ENCODE assay signal across 18 cellular contexts in genomic region chr5:10233011-10233410, GRCh38.
"Had no signal": no experiment of that assay in that cellular context is flagged by ENCODE, and none has a peak within 500 bp of the region (broad histone marks: within the 10 kb centered on the region; RNA-seq: fewer than 3 reads in every experiment).

No MANE protein-coding gene starts in this region.

- H3K4me1 ChIP-seq: breast epithelium, gastroesophageal sphincter, left lung had no signal

- H3K27ac Mint-ChIP-seq: activated B cell treated with CpG ODN at 0.5 μM for 24 hours; activated CD4-positive, alpha-beta memory T cell treated with anti-CD3 and anti-CD28 coated beads, Interleukin-2, amount 10 ng/mL, durations not matched to agents 7 days and 5 days; activated naive CD4-positive, alpha-beta T cell treated with anti-CD3 and anti-CD28 coated beads, Interleukin-2, amount 10 ng/mL, durations not matched to agents 7 days and 5 days; activated naive CD8-positive, alpha-beta T cell treated with anti-CD3 and anti-CD28 coated beads, Interleukin-2, amount 50 U/mL, for 24 hours; nephron; progenitor cell of endocrine pancreas had no signal

- H3K27ac ChIP-seq: breast epithelium, gastroesophageal sphincter, heart right ventricle, left lung had no signal

- ATAC-seq: activated naive CD8-positive, alpha-beta T cell treated with anti-CD3 and anti-CD28 coated beads, Interleukin-2, amount 50 U/mL, for 24 hours; gastroesophageal sphincter; heart right ventricle had no signal

- H3K9me3 Mint-ChIP-seq: activated B cell treated with CpG ODN at 0.5 μM for 24 hours; activated CD4-positive, alpha-beta memory T cell treated with anti-CD3 and anti-CD28 coated beads, Interleukin-2, amount 10 ng/mL, durations not matched to agents 7 days and 5 days; activated naive CD4-positive, alpha-beta T cell treated with anti-CD3 and anti-CD28 coated beads, Interleukin-2, amount 10 ng/mL, durations not matched to agents 7 days and 5 days; activated naive CD8-positive, alpha-beta T cell treated with anti-CD3 and anti-CD28 coated beads, Interleukin-2, amount 50 U/mL, for 24 hours; nephron had no signal

- H3K4me3 Mint-ChIP-seq: activated B cell treated with CpG ODN at 0.5 μM for 24 hours; activated CD4-positive, alpha-beta memory T cell treated with anti-CD3 and anti-CD28 coated beads, Interleukin-2, amount 10 ng/mL, durations not matched to agents 7 days and 5 days; activated naive CD4-positive, alpha-beta T cell treated with anti-CD3 and anti-CD28 coated beads, Interleukin-2, amount 10 ng/mL, durations not matched to agents 7 days and 5 days; activated naive CD8-positive, alpha-beta T cell treated with anti-CD3 and anti-CD28 coated beads, Interleukin-2, amount 50 U/mL, for 24 hours; nephron had no signal

- H3K27me3 ChIP-seq: breast epithelium, gastroesophageal sphincter, heart right ventricle, left lung had no signal

- H3K9me3 ChIP-seq: breast epithelium, gastroesophageal sphincter, heart right ventricle, left lung had no signal

- DNase-seq: activated B cell treated with CpG ODN at 0.5 μM for 24 hours; activated CD4-positive, alpha-beta memory T cell treated with anti-CD3 and anti-CD28 coated beads, Interleukin-2, amount 10 ng/mL, durations not matched to agents 7 days and 5 days; activated CD4-positive, alpha-beta T cell treated with anti-CD3 and anti-CD28 coated beads for 48 hours; activated naive CD4-positive, alpha-beta T cell treated with anti-CD3 and anti-CD28 coated beads, Interleukin-2, amount 10 ng/mL, durations not matched to agents 7 days and 5 days; activated naive CD8-positive, alpha-beta T cell treated with anti-CD3 and anti-CD28 coated beads, Interleukin-2, amount 50 U/mL, for 24 hours; activated T-cell treated with anti-CD3 and anti-CD28 coated beads, Interleukin-2, amount 50 U/mL, for 1 hour; cortex of kidney; heart right ventricle; occipital lobe; stimulated activated CD4-positive, alpha-beta T cell treated with anti-CD3 and anti-CD28 coated beads, Interleukin-12 subunit alpha, Interleukin-12 subunit beta, amount 100 ng/mL, for 4 hours; stimulated activated CD4-positive, alpha-beta T cell treated with anti-CD3 and anti-CD28 coated beads, Interleukin-1b, Interleukin-23, amount 100 ng/mL, for 48 hours; stimulated activated CD8-positive, alpha-beta memory T cell treated with anti-CD3 and anti-CD28 coated beads, Interleukin-4, amount 100 ng/mL, for 48 hours; stimulated activated naive CD4-positive, alpha-beta T cell had no signal

- H3K27me3 Mint-ChIP-seq: activated B cell treated with CpG ODN at 0.5 μM for 24 hours; activated CD4-positive, alpha-beta memory T cell treated with anti-CD3 and anti-CD28 coated beads, Interleukin-2, amount 10 ng/mL, durations not matched to agents 7 days and 5 days; activated naive CD4-positive, alpha-beta T cell treated with anti-CD3 and anti-CD28 coated beads, Interleukin-2, amount 10 ng/mL, durations not matched to agents 7 days and 5 days; activated naive CD8-positive, alpha-beta T cell treated with anti-CD3 and anti-CD28 coated beads, Interleukin-2, amount 50 U/mL, for 24 hours; progenitor cell of endocrine pancreas had no signal

- H3K4me1 Mint-ChIP-seq: activated B cell treated with CpG ODN at 0.5 μM for 24 hours; activated CD4-positive, alpha-beta memory T cell treated with anti-CD3 and anti-CD28 coated beads, Interleukin-2, amount 10 ng/mL, durations not matched to agents 7 days and 5 days; activated naive CD4-positive, alpha-beta T cell treated with anti-CD3 and anti-CD28 coated beads, Interleukin-2, amount 10 ng/mL, durations not matched to agents 7 days and 5 days; activated naive CD8-positive, alpha-beta T cell treated with anti-CD3 and anti-CD28 coated beads, Interleukin-2, amount 50 U/mL, for 24 hours; nephron had no signal

- H3K4me3 ChIP-seq: breast epithelium, gastroesophageal sphincter, heart right ventricle, left lung had no signal
